ENCODE assay signal across 12 cellular contexts in genomic region chr12:59067068-59067467, GRCh38.
DNase-seq lines count a peak whose midpoint lies in the region; ATAC-seq, FAIRE-seq and TF ChIP-seq lines count a peak whose summit lies in the region.
"Had no signal": no experiment of that assay in that cellular context is flagged by ENCODE, and none has a peak within 500 bp of the region (broad histone marks: within the 10 kb centered on the region; RNA-seq: fewer than 3 reads in every experiment).

No MANE protein-coding gene starts in this region.

- no peaks in the 10 kb centered on the region for H3K36me3 Mint-ChIP-seq in CD8-positive, alpha-beta memory T cell
- H3K36me3 Mint-ChIP-seq: IgD-negative memory B cell had no signal

- H3K4me3 ChIP-seq in K562 = no peak overlapping the region
- H3K4me3 ChIP-seq in mesenchymal stem cell (ENCODE audit: insufficient read depth in 1 of 2, low read depth in 1 of 2, low read length in 2 of 2) = no peak overlapping the region
- no peak overlapping the region for H3K4me3 ChIP-seq in CD8-positive, alpha-beta memory T cell (ENCODE audit: low read length)
- H3K4me3 ChIP-seq: esophagus muscularis mucosa had no signal

- H3K79me1 ChIP-seq in mesenchymal stem cell (replicated peaks; ENCODE audit: low read length, poor library complexity, severe bottlenecking) = no peaks in the 10 kb centered on the region

- H4K8ac ChIP-seq in mesenchymal stem cell (ENCODE audit: low read length) = no peak overlapping the region

- H2BK5ac ChIP-seq in mesenchymal stem cell (ENCODE audit: low read depth, low read length, poor library complexity, severe bottlenecking) = no peak overlapping the region

- H3K9ac ChIP-seq in K562 (ENCODE audit: insufficient read depth in 1 of 2, low read depth in 2 of 2, low read length in 2 of 2) (no peak overlapping the region), mesenchymal stem cell (ENCODE audit: low read length) (peak overlapping the region; percentile 34)

- no peak overlapping the region for H4K91ac ChIP-seq in mesenchymal stem cell (ENCODE audit: low read length)

- H2AK5ac ChIP-seq in mesenchymal stem cell (ENCODE audit: low read length, severe bottlenecking) = no peak overlapping the region

- H3K18ac ChIP-seq in mesenchymal stem cell (ENCODE audit: low read depth in 1 of 2, low read length in 2 of 2) = no peak overlapping the region

- H3K4me1 ChIP-seq in K562 (replicated peaks in 1 of 2; ENCODE audit: control insufficient read depth in 2 of 2, insufficient read depth in 2 of 2, low read length in 2 of 2) (no peaks in the 10 kb centered on the region), mesenchymal stem cell (ENCODE audit: control insufficient read depth, insufficient read depth, low read depth, low read length) (no peaks in the 10 kb centered on the region)
- H3K4me1 ChIP-seq in CD8-positive, alpha-beta memory T cell (ENCODE audit: insufficient read depth, low read length) = no peaks in the 10 kb centered on the region

- TF ChIP-seq CTCF in K562 (IDR thresholded peaks at IDR 0.05 in 2 of 3, conservative IDR thresholded peaks at IDR 0.05 in 1 of 3; ENCODE audit: insufficient read depth in 2 of 3, low read depth in 1 of 3, low read length in 3 of 3) = no peak

- no peaks in the 10 kb centered on the region for H3K27me3 Mint-ChIP-seq in CD8-positive, alpha-beta memory T cell
- H3K27me3 Mint-ChIP-seq: IgD-negative memory B cell; stimulated activated naive CD8-positive, alpha-beta T cell treated with anti-CD3 and anti-CD28 coated beads, Interleukin-15, Interleukin-2, amounts not matched to agents 100 ng/mL and 50 ng/mL, for 24 hours had no signal

- H2AFZ ChIP-seq in K562 (ENCODE audit: low read depth, low read length) (no peak overlapping the region), mesenchymal stem cell (ENCODE audit: low read depth, low read length) (no peak overlapping the region)

- peak; percentile 57 for ATAC-seq in HG03442 (IDR thresholded peaks at IDR 0.05; ENCODE audit: unreplicated experiment)
- no peak for ATAC-seq in K562
- ATAC-seq: activated T-cell treated with anti-CD3 and anti-CD28 coated beads, Interleukin-2, amount 50 U/mL, for 4 hours had no signal

- H2BK12ac ChIP-seq in mesenchymal stem cell (ENCODE audit: low read length in 2 of 2) = no peak overlapping the region

- no peaks in the 10 kb centered on the region for H4K20me1 ChIP-seq in K562 (replicated peaks; ENCODE audit: control insufficient read depth, insufficient read depth, low read length)

- H3K36me3 ChIP-seq in K562 (ENCODE audit: control insufficient read depth, insufficient read depth, low read length) (no peaks in the 10 kb centered on the region), mesenchymal stem cell (ENCODE audit: control insufficient read depth in 1 of 2, insufficient read depth in 2 of 2, low read depth in 1 of 2, low read length in 2 of 2) (no peaks in the 10 kb centered on the region)
- no peaks in the 10 kb centered on the region for H3K36me3 ChIP-seq in CD8-positive, alpha-beta memory T cell (ENCODE audit: insufficient read depth, low read length)
- H3K36me3 ChIP-seq: esophagus muscularis mucosa had no signal

- H2BK15ac ChIP-seq in mesenchymal stem cell (ENCODE audit: low read depth, poor library complexity, severe bottlenecking) = no peak overlapping the region

- TF ChIP-seq EP300 in K562 (IDR thresholded peaks at IDR 0.05; ENCODE audit: low read length) = no peak

- no TSS peak for BruUV-seq in K562 (replicated peaks; lab: Mats Ljungman, UMichigan)

- peaks cover 0 to 4% (median 2%) of the 10 kb centered on the region in 5 donors for H3K9me3 Mint-ChIP-seq in CD8-positive, alpha-beta memory T cell
- H3K9me3 Mint-ChIP-seq: activated T-cell treated with anti-CD3 and anti-CD28 coated beads, Interleukin-2, amount 50 U/mL, for 4 hours; stimulated activated naive CD8-positive, alpha-beta T cell treated with anti-CD3 and anti-CD28 coated beads, Interleukin-15, Interleukin-2, amounts not matched to agents 100 ng/mL and 50 ng/mL, for 24 hours had no signal

- H3K4me1 Mint-ChIP-seq in CD8-positive, alpha-beta memory T cell = no peaks in the 10 kb centered on the region
- H3K4me1 Mint-ChIP-seq: IgD-negative memory B cell had no signal

- DNase-seq in DMS53 treated with DMSO at 0.1 percent for 48 hours (lab: John Stamatoyannopoulos, UW; ENCODE audit: unreplicated experiment) (peak; percentile 35), K562 (ENCODE audit: extremely low read depth in 1 of 4, low spot score in 3 of 4) (no peak), mesenchymal stem cell (peak; percentile 82), RKO (ENCODE audit: low spot score) (no peak), Kasumi-1 (lab: John Stamatoyannopoulos, UW) (no peak)
- no peak for DNase-seq in CD8-positive, alpha-beta memory T cell
- no peak for DNase-seq in activated naive CD4-positive, alpha-beta T cell treated with anti-CD3 and anti-CD28 coated beads, Interleukin-2, amount 50 U/mL, for 16 hours
- DNase-seq: activated T-cell treated with anti-CD3 and anti-CD28 coated beads, Interleukin-2, amount 50 U/mL, for 4 hours had no signal

- H3K4me2 ChIP-seq in K562 (ENCODE audit: insufficient read depth, low read length) = no peak overlapping the region
- H3K4me2 ChIP-seq in mesenchymal stem cell (ENCODE audit: low read length, poor library complexity, severe bottlenecking) = peak overlapping the region; percentile 6

- POLR2A ChIA-PET in K562 (lab: Yijun Ruan, JAX) = no interaction called here
- POLR2A ChIA-PET in CD8-positive, alpha-beta memory T cell (lab: Charles Lee) = no interaction called here

- H3K27ac ChIP-seq in K562 (ENCODE audit: extremely low read depth, low read depth, low read length) (no peak overlapping the region), mesenchymal stem cell (ENCODE audit: low read length, poor library complexity, severe bottlenecking) (peak overlapping the region; percentile 97)
- no peak overlapping the region for H3K27ac ChIP-seq in CD8-positive, alpha-beta memory T cell (ENCODE audit: low read depth, low read length)
- H3K27ac ChIP-seq: esophagus muscularis mucosa had no signal

- TF ChIP-seq RAD21 in K562 (CRISPR knock-in tag; conservative IDR thresholded peaks at IDR 0.05 in 1 of 2, IDR thresholded peaks at IDR 0.05 in 1 of 2) = no peak

- 0% methylated on average over 2 of the region's 2 CpGs for WGBS in K562 (ENCODE audit: insufficient coverage, low coverage, missing lambda C conversion rate)
- 37% methylated on average over 2 of the region's 2 CpGs for WGBS in mesenchymal stem cell

- H3K27me3 ChIP-seq in K562 (ENCODE audit: control insufficient read depth in 2 of 2, insufficient read depth in 2 of 2, low read length in 2 of 2) (no peaks in the 10 kb centered on the region), mesenchymal stem cell (ENCODE audit: control insufficient read depth in 1 of 2, insufficient read depth in 1 of 2, low read length in 2 of 2) (no peaks in the 10 kb centered on the region)
- no peaks in the 10 kb centered on the region for H3K27me3 ChIP-seq in CD8-positive, alpha-beta memory T cell (ENCODE audit: insufficient read depth, low read length, poor library complexity, severe bottlenecking)
- H3K27me3 ChIP-seq: esophagus muscularis mucosa had no signal

- CTCF ChIA-PET in K562 (lab: Yijun Ruan, JAX; ENCODE audit: low intra/inter-chr PET ratio) = no interaction called here
- CTCF ChIA-PET in CD8-positive, alpha-beta memory T cell (lab: Charles Lee) = no interaction called here

- no peak overlapping the region for H3K14ac ChIP-seq in mesenchymal stem cell (ENCODE audit: low read length in 2 of 2)

- in situ Hi-C loops in K562 (cut with MboI) = no loop called here

- FAIRE-seq in K562 (lab: Jason Lieb, UNC) = no peak

- H3K23ac ChIP-seq in mesenchymal stem cell (ENCODE audit: low read length in 2 of 2) = no peak overlapping the region

- no peaks in the 10 kb centered on the region for H3K9me1 ChIP-seq in K562 (ENCODE audit: control insufficient read depth, insufficient read depth, low read length)

- no peak overlapping the region for H2BK120ac ChIP-seq in mesenchymal stem cell (ENCODE audit: low read depth, low read length)

- intact Hi-C loops in K562 (cut with micrococcal nuclease) = no loop called here

- TF ChIP-seq POLR2A in K562 (conservative IDR thresholded peaks at IDR 0.05) = no peak

- no peaks in the 10 kb centered on the region for H3K79me2 ChIP-seq in K562 (ENCODE audit: control insufficient read depth, insufficient read depth, low read length)

- H3K27ac Mint-ChIP-seq in CD8-positive, alpha-beta memory T cell = no peak overlapping the region
- H3K27ac Mint-ChIP-seq: IgD-negative memory B cell; stimulated activated naive CD8-positive, alpha-beta T cell treated with anti-CD3 and anti-CD28 coated beads, Interleukin-15, Interleukin-2, amounts not matched to agents 100 ng/mL and 50 ng/mL, for 24 hours had no signal

- H3K9me3 ChIP-seq in K562 (replicated peaks; ENCODE audit: control insufficient read depth, insufficient read depth, low read depth, low read length) (no peaks in the 10 kb centered on the region), mesenchymal stem cell (ENCODE audit: control insufficient read depth, low read length) (no peaks in the 10 kb centered on the region)
- no peaks in the 10 kb centered on the region for H3K9me3 ChIP-seq in CD8-positive, alpha-beta memory T cell (ENCODE audit: low read length)
- H3K9me3 ChIP-seq: esophagus muscularis mucosa had no signal

- no peak overlapping the region for H3K4ac ChIP-seq in mesenchymal stem cell (ENCODE audit: low read depth in 1 of 2, low read length in 2 of 2)

- H3K4me3 Mint-ChIP-seq in CD8-positive, alpha-beta memory T cell = no peak overlapping the region
- H3K4me3 Mint-ChIP-seq: activated T-cell treated with anti-CD3 and anti-CD28 coated beads, Interleukin-2, amount 50 U/mL, for 4 hours; IgD-negative memory B cell; stimulated activated naive CD8-positive, alpha-beta T cell treated with anti-CD3 and anti-CD28 coated beads, Interleukin-15, Interleukin-2, amounts not matched to agents 100 ng/mL and 50 ng/mL, for 24 hours had no signal

TF ChIP-seq in K562, 482 proteins besides CTCF, POLR2A, EP300 and RAD21:
- TF ChIP-seq RFX1 (IDR thresholded peaks at IDR 0.05) (0 out of 2 replicates have a peak, but pooled peaks have one; percentile 16), BRF1 (IDR thresholded peaks at IDR 0.05; ENCODE audit: borderline replicate concordance, extremely low read depth, insufficient read length) (no peak)

Comparison
In these comparisons a context has a peak if more than half of its experiments do, and no peak if none do; other contexts are left out.
1. DNase-seq: peak in DMS53 treated with DMSO at 0.1 percent for 48 hours (single experiment) and mesenchymal stem cell (single experiment); none in K562 (0 of 4), RKO (single experiment), CD8-positive, alpha-beta memory T cell (0 of 5), activated naive CD4-positive, alpha-beta T cell treated with anti-CD3 and anti-CD28 coated beads, Interleukin-2, amount 50 U/mL, for 16 hours (single experiment) and Kasumi-1 (0 of 2).